9 cellular contexts compared by ENCODE assay signal in genomic region chr7:54705436-54705835, GRCh38. TPM values are rescaled to one million over a fixed set of nuclear protein-coding genes. Genes with fewer than 3 reads are reported as not detected.
A peak's percentile ranks its signal among the peaks of the same experiment; 100 is the strongest.
DNase-seq lines count a peak whose midpoint lies in the region; ATAC-seq, FAIRE-seq and TF ChIP-seq lines count a peak whose summit lies in the region.
"Had no signal": no experiment of that assay in that cellular context is flagged by ENCODE, and none has a peak within 500 bp of the region (broad histone marks: within the 10 kb centered on the region; RNA-seq: fewer than 3 reads in every experiment).

No MANE protein-coding gene starts in this region.

- no peaks in the 10 kb centered on the region for H3K27me3 ChIP-seq in adrenal gland

- H3K27ac Mint-ChIP-seq in osteocyte (ENCODE audit: unreplicated experiment) = no peak overlapping the region

- no peaks in the 10 kb centered on the region for H3K4me1 ChIP-seq in adrenal gland (replicated peaks in 1 of 2)
- H3K4me1 ChIP-seq in mucosa of descending colon (ENCODE audit: low read depth) = no peaks in the 10 kb centered on the region

- ATAC-seq in mucosa of descending colon (peak; percentile 51), HG03457 (IDR thresholded peaks at IDR 0.05; ENCODE audit: unreplicated experiment) (no peak)
- no peak for ATAC-seq in activated T-cell treated with anti-CD3 and anti-CD28 coated beads, Interleukin-2, amount 50 U/mL, for 4 hours

- no peak for TF ChIP-seq CTCF in LNCaP clone FGC (IDR thresholded peaks at IDR 0.05; ENCODE audit: control insufficient read depth, extremely low read depth, insufficient read depth)
- no peak for TF ChIP-seq CTCF in adrenal gland (IDR thresholded peaks at IDR 0.05)
- TF ChIP-seq CTCF in mucosa of descending colon (IDR thresholded peaks at IDR 0.05) = no peak
- no peak for TF ChIP-seq CTCF in osteocyte (IDR thresholded peaks at IDR 0.05)

- peak; percentile 1 for DNase-seq in GM04504 (ENCODE audit: low read depth)
- peak; percentile 17 for DNase-seq in LNCaP clone FGC (ENCODE audit: low read depth)
- peak in 6 of 7 donors; percentile 22 to 60 (median 26) for DNase-seq in adrenal gland
- peak in 1 of 3 donors; percentile 5 for DNase-seq in mucosa of descending colon
- no peak for DNase-seq in GM19239 (ENCODE audit: insufficient read length, low spot score)
- DNase-seq in osteocyte (ENCODE audit: extremely low spot score, unreplicated experiment) = no peak
- DNase-seq in activated T-cell treated with anti-CD3 and anti-CD28 coated beads, Interleukin-2, amount 50 U/mL, for 4 hours = no peak

- H3K4me3 ChIP-seq in LNCaP clone FGC (ENCODE audit: low read depth, low read length) (no peak overlapping the region), adrenal gland (no peak overlapping the region), mucosa of descending colon (no peak overlapping the region)

- H3K27ac ChIP-seq in adrenal gland = no peak overlapping the region

- no peak for FAIRE-seq in GM19239 (lab: Jason Lieb, UNC)
- FAIRE-seq: GM12892 had no signal

- H3K9me3 ChIP-seq in adrenal gland (replicated peaks in 1 of 3) = no peaks in the 10 kb centered on the region
- H3K9me3 ChIP-seq in mucosa of descending colon = peaks cover 9% of the 10 kb centered on the region

- H3K9me3 Mint-ChIP-seq in osteocyte (ENCODE audit: unreplicated experiment) = peaks cover 5% of the 10 kb centered on the region
- peaks cover 16% of the 10 kb centered on the region for H3K9me3 Mint-ChIP-seq in activated T-cell treated with anti-CD3 and anti-CD28 coated beads, Interleukin-2, amount 50 U/mL, for 4 hours

- H3K4me1 Mint-ChIP-seq in osteocyte (ENCODE audit: unreplicated experiment) = peaks cover 3% of the 10 kb centered on the region
- no peaks in the 10 kb centered on the region for H3K4me1 Mint-ChIP-seq in activated T-cell treated with anti-CD3 and anti-CD28 coated beads, Interleukin-2, amount 50 U/mL, for 4 hours (ENCODE audit: low read depth)

- 21 to 32% (median 27%) methylated on average over 4 of the region's 4 CpGs for WGBS in adrenal gland, 4 donors

- no peak overlapping the region for H3K4me3 Mint-ChIP-seq in osteocyte (ENCODE audit: unreplicated experiment)
- H3K4me3 Mint-ChIP-seq in activated T-cell treated with anti-CD3 and anti-CD28 coated beads, Interleukin-2, amount 50 U/mL, for 4 hours = no peak overlapping the region

- H3K36me3 Mint-ChIP-seq in osteocyte (ENCODE audit: unreplicated experiment) = no peaks in the 10 kb centered on the region
- no peaks in the 10 kb centered on the region for H3K36me3 Mint-ChIP-seq in activated T-cell treated with anti-CD3 and anti-CD28 coated beads, Interleukin-2, amount 50 U/mL, for 4 hours (ENCODE audit: insufficient read depth)

- H3K36me3 ChIP-seq in adrenal gland (replicated peaks in 1 of 2) (no peaks in the 10 kb centered on the region), mucosa of descending colon (ENCODE audit: low read depth) (no peaks in the 10 kb centered on the region)

- TF ChIP-seq POLR2A in adrenal gland (IDR thresholded peaks at IDR 0.05) = no peak

- intact Hi-C loops in adrenal gland (cut with DNase I) (no loop called here), mucosa of descending colon (cut with DNase I, micrococcal nuclease) (no loop called here)

- peaks cover 15% of the 10 kb centered on the region for H3K27me3 Mint-ChIP-seq in osteocyte (ENCODE audit: unreplicated experiment)
- H3K27me3 Mint-ChIP-seq in activated T-cell treated with anti-CD3 and anti-CD28 coated beads, Interleukin-2, amount 50 U/mL, for 4 hours (ENCODE audit: low read depth) = no peaks in the 10 kb centered on the region

RNA-seq across cellular contexts. Expression of gene SEC61G, which starts 53.6 kb away (rescaled TPM):
- total RNA-seq in adrenal gland (100 to 1,000 TPM in 6 of 8 donors, 10 to 100 TPM in 2; 87.9 to 311 (median 137) TPM), mucosa of descending colon (100 to 1,000 TPM in 1 of 3 donors, 10 to 100 TPM in 2; 55.5 to 105 (median 84.2) TPM), osteocyte (113 and 120 TPM in 2 replicates)
- polyA plus RNA-seq in adrenal gland = 100 to 1,000 TPM; 153 to 331 (median 168) TPM
- total RNA-seq in activated T-cell treated with anti-CD3 and anti-CD28 coated beads, Interleukin-2, amount 50 U/mL, for 4 hours = 100 to 1,000 TPM; 187 to 194 (median 191) TPM

Comparison
In these comparisons a context has a peak if more than half of its experiments do, and no peak if none do; other contexts are left out.
1. DNase-seq: peak in GM04504 (single experiment), LNCaP clone FGC (single experiment) and adrenal gland (6 of 7); none in GM19239 (single experiment), osteocyte (single experiment) and activated T-cell treated with anti-CD3 and anti-CD28 coated beads, Interleukin-2, amount 50 U/mL, for 4 hours (single experiment).